ENCODE assay signal across 9 cellular contexts in the genomic region with DNA sequence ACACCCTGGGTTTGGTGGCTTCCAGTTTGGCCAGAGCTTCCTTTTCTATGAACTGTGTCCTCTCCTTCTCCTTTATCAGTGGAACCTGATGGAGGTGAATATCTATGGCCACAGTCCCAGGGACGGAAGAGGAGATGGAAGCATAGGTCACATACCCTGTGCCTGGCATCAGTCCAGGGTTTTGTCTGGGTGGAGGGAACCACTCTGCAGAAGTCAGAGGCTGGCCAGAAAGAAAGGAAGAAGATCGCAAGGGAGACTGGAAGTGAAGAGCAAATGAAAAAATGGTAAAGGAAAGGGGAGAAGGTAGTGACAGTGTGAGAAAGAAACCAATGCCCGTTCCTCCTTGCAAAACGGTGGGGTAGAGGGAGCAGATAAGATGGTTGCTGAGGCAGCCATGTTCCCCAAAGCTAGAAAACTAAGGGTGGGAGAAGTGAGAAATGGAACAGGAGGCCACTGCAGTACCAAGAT.
"Had no signal": no experiment of that assay in that cellular context is flagged by ENCODE, and none has a peak within 500 bp of the region (broad histone marks: within the 10 kb centered on the region; RNA-seq: fewer than 3 reads in every experiment).

No MANE protein-coding gene starts in this region.

- H3K4me3 Mint-ChIP-seq: HFFc6 had no signal

- H3K27ac Mint-ChIP-seq: HFFc6 had no signal

- FAIRE-seq: HTR-8/SVneo had no signal

- H3K4me1 ChIP-seq: HAP-1 had no signal

- H3K9me3 ChIP-seq: HAP-1 had no signal

- H3K27ac ChIP-seq: GM23248 had no signal

- H3K9ac ChIP-seq: GM23248 had no signal

- DNase-seq: GM23248, GOT3, H7, HFFc6, IMR-90, KBM-7 had no signal

- H3K36me3 ChIP-seq: HAP-1 had no signal

- H2AFZ ChIP-seq: GM23248 had no signal

- H3K4me3 ChIP-seq: GM23248, HAP-1 had no signal

- ATAC-seq: HCT116 had no signal
